Comparison of ENCODE assay signal across 24 cellular contexts in the genomic region with DNA sequence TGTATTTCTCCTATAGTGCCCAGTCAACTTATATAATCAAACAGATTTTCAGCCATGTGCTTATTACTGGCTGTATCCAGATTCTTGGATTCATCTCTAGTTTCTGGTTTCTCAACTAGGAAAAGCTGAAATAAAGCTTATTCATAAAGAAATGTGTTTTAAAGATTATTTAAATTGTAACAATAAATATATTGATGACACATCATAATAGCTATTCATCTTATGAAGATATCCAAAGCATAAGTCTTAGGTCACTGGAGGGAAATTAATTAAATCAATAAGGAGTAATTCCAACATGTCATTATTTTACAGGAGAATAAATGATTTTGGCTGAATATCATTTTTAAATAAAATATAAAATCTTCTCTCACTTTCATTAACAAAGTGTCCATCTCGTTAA.
"Had no signal": no experiment of that assay in that cellular context is flagged by ENCODE, and none has a peak within 500 bp of the region (broad histone marks: within the 10 kb centered on the region; RNA-seq: fewer than 3 reads in every experiment).

No MANE protein-coding gene starts in this region.

- H3K4me1 ChIP-seq: left ventricle myocardium inferior, neural progenitor cell, right atrium auricular region, sigmoid colon, tibial nerve, uterus had no signal

- H3K27ac ChIP-seq: left ventricle myocardium inferior, neural progenitor cell, neutrophil, right atrium auricular region, sigmoid colon, tibial nerve, uterus had no signal

- H3K9me3 ChIP-seq: left ventricle myocardium inferior, neutrophil, right atrium auricular region, sigmoid colon, tibial nerve had no signal

- ATAC-seq: natural killer cell; stimulated activated memory B cell treated with anti-CD40 and anti-IgM and Interleukin-4, amounts not matched to agents 10 μg/mL and 1 μg/mL and 100 μg/mL, for 72 hours; stimulated activated naive CD8-positive, alpha-beta T cell treated with anti-CD3 and anti-CD28 coated beads, Interleukin-15, amount 100 ng/mL, for 72 hours had no signal

- H3K27me3 ChIP-seq: neural progenitor cell, right atrium auricular region, sigmoid colon, tibial nerve, uterus had no signal

- H3K4me3 ChIP-seq: left ventricle myocardium inferior, lung, neural progenitor cell, right atrium auricular region, sigmoid colon, smooth muscle cell, tibial nerve, uterus had no signal

- H3K4me2 ChIP-seq: neural progenitor cell, smooth muscle cell had no signal

- H3K36me3 ChIP-seq: left ventricle myocardium inferior, neural progenitor cell, neutrophil, right atrium auricular region, sigmoid colon, tibial nerve, uterus had no signal

- DNase-seq: hypothalamus; immature natural killer cell; left ventricle myocardium inferior; mesendoderm; naive B cell; natural killer cell; nephron progenitor cell; occipital lobe; sigmoid colon; stimulated activated CD4-positive, alpha-beta T cell treated with anti-CD3 and anti-CD28 coated beads, Interleukin-1b, Interleukin-23, amount 100 ng/mL, for 48 hours; stimulated activated CD4-positive, alpha-beta T cell treated with anti-CD3 and anti-CD28 coated beads, Interleukin-2, amount 100 ng/mL, for 48 hours; stimulated activated CD4-positive, alpha-beta T cell treated with anti-CD3 and anti-CD28 coated beads, Interleukin-4, amount 100 ng/mL, for 4 hours; stimulated activated CD8-positive, alpha-beta memory T cell treated with anti-CD3 and anti-CD28 coated beads, Interleukin-4, amount 100 ng/mL, for 48 hours; stimulated activated naive CD4-positive, alpha-beta T cell treated with Interleukin-2 at 50 U/mL for 16 hours; stimulated activated naive CD8-positive, alpha-beta T cell treated with anti-CD3 and anti-CD28 coated beads, Interleukin-15, amount 100 ng/mL, for 72 hours; substantia nigra; uterus had no signal
